22 cellular contexts compared by ENCODE assay signal in genomic region chr11:22725079-22725478, GRCh38. TPM values are rescaled to one million over a fixed set of nuclear protein-coding genes. Genes with fewer than 3 reads are reported as not detected.
DNase-seq lines count a peak whose midpoint lies in the region; ATAC-seq and TF ChIP-seq lines count a peak whose summit lies in the region.
"Had no signal": no experiment of that assay in that cellular context is flagged by ENCODE, and none has a peak within 500 bp of the region (broad histone marks: within the 10 kb centered on the region; RNA-seq: fewer than 3 reads in every experiment).

No MANE protein-coding gene starts in this region.

- no peaks in the 10 kb centered on the region for H3K27me3 ChIP-seq in hepatocyte
- H3K27me3 ChIP-seq: SJSA1 had no signal

- no peaks in the 10 kb centered on the region for H3K36me3 Mint-ChIP-seq in natural killer cell
- H3K36me3 Mint-ChIP-seq: CD8-positive, alpha-beta memory T cell had no signal

- H3K4me1 Mint-ChIP-seq in natural killer cell: peaks cover 0 to 8% of the 10 kb centered on the region in 2 donors
- H3K4me1 Mint-ChIP-seq: CD8-positive, alpha-beta memory T cell had no signal

- H3K4me3 ChIP-seq in fibroblast of pulmonary artery (replicated peaks; ENCODE audit: low read depth, low read length) (no peak overlapping the region), hepatocyte (no peak overlapping the region)
- H3K4me3 ChIP-seq: SJSA1 had no signal

- ATAC-seq in Right ventricle myocardium superior (ENCODE audit: poor library complexity): peak; percentile 89
- ATAC-seq in natural killer cell: no peak

- H3K9me3 Mint-ChIP-seq in natural killer cell: no peaks in the 10 kb centered on the region
- H3K9me3 Mint-ChIP-seq: CD8-positive, alpha-beta memory T cell had no signal

- H3K4me2 ChIP-seq in hepatocyte: peak overlapping the region; percentile 3

- H3K4me1 ChIP-seq in hepatocyte (ENCODE audit: insufficient read depth): peaks cover 6% of the 10 kb centered on the region
- H3K4me1 ChIP-seq: SJSA1 had no signal

- no peak for TF ChIP-seq CTCF in fibroblast of pulmonary artery (IDR thresholded peaks at IDR 0.05; ENCODE audit: low read length, missing control alignments)
- TF ChIP-seq CTCF in hepatocyte (IDR thresholded peaks at IDR 0.05; ENCODE audit: poor library complexity): no peak
- TF ChIP-seq CTCF in natural killer cell (IDR thresholded peaks at IDR 0.05): no peak

- DNase-seq in Right ventricle myocardium superior: no peak
- DNase-seq in cardiac septum (ENCODE audit: low spot score): no peak
- peak; percentile 37 for DNase-seq in fibroblast of pulmonary artery (ENCODE audit: low read depth)
- no peak for DNase-seq in hepatocyte (ENCODE audit: low spot score)
- no peak for DNase-seq in hepatic stellate cell (ENCODE audit: low spot score)
- DNase-seq in natural killer cell: no peak
- no peak for DNase-seq in ACHN
- DNase-seq: Calu3; CD8-positive, alpha-beta memory T cell; DMS153; H7; KG1; NCI-H1092; NCI-H146; NCI-H2029; NCI-H2227 treated with DMSO at 0.1 percent for 48 hours; NCI-H510A treated with DMSO at 0.1 percent for 48 hours; NCI-H748 treated with DMSO at 0.1 percent for 48 hours had no signal

- H3K27me3 Mint-ChIP-seq in natural killer cell (ENCODE audit: low read depth in 2 of 2): no peaks in the 10 kb centered on the region

- intact Hi-C loops in Right ventricle myocardium superior (cut with DNase I): no loop called here
- intact Hi-C loops in cardiac septum (cut with DNase I): loop anchor here (5.0 kb wide), 1 partner anchor 53 kb away; no protein-coding TSS in a partner anchor
- intact Hi-C loops in natural killer cell (cut with micrococcal nuclease): no loop called here

- no peak overlapping the region for H3K4me3 Mint-ChIP-seq in natural killer cell
- H3K4me3 Mint-ChIP-seq: CD8-positive, alpha-beta memory T cell had no signal

- WGBS in hepatocyte (ENCODE audit: low lambda C conversion rate, missing lambda C conversion rate): 35% methylated on average over 3 of the region's 3 CpGs

- in situ Hi-C loops in ACHN (cut with HindIII; ENCODE audit: low pct_ligation_motif_present, low pct_unique_long_range_greater_than_20kb, low sequenced_read_pairs): no loop called here

- no peak overlapping the region for H2AFZ ChIP-seq in hepatocyte

- no peak overlapping the region for H3K27ac ChIP-seq in hepatocyte
- H3K27ac ChIP-seq: C4-2B, RWPE1, SJSA1 had no signal

- H3K27ac Mint-ChIP-seq in natural killer cell: no peak overlapping the region
- H3K27ac Mint-ChIP-seq: CD8-positive, alpha-beta memory T cell had no signal

- H3K9me2 ChIP-seq in hepatocyte (replicated peaks; ENCODE audit: insufficient read depth): no peaks in the 10 kb centered on the region

- H3K79me2 ChIP-seq in hepatocyte: no peaks in the 10 kb centered on the region

- H3K36me3 ChIP-seq in hepatocyte (replicated peaks; ENCODE audit: insufficient read depth, low read depth): no peaks in the 10 kb centered on the region
- H3K36me3 ChIP-seq: SJSA1 had no signal

- no peaks in the 10 kb centered on the region for H3K9me3 ChIP-seq in hepatocyte (ENCODE audit: low read depth)
- H3K9me3 ChIP-seq: SJSA1 had no signal

- H4K20me1 ChIP-seq in hepatocyte (ENCODE audit: insufficient read depth, poor library complexity, severe bottlenecking): no peaks in the 10 kb centered on the region

RNA-seq across cellular contexts. Expression of gene GAS2, which starts 58.7 kb away (rescaled TPM):
- total RNA-seq in Right ventricle myocardium superior: 9.7 TPM
- 14.3 TPM for total RNA-seq in cardiac septum
- 35.2 and 37.0 TPM in 2 replicates for total RNA-seq in hepatocyte
- polyA plus RNA-seq in hepatocyte: 10.4 and 13.3 TPM in 2 replicates
- total RNA-seq in natural killer cell: 1 to 10 TPM; 2.0 to 3.5 (median 2.5) TPM
- total RNA-seq: G401 had no signal
